In genomic region chr7:158028971-158029370, GRCh38 we compare ENCODE assay signal across 18 cellular contexts.
"Had no signal": no experiment of that assay in that cellular context is flagged by ENCODE, and none has a peak within 500 bp of the region (broad histone marks: within the 10 kb centered on the region; RNA-seq: fewer than 3 reads in every experiment).

No MANE protein-coding gene starts in this region.

- ATAC-seq: heart left ventricle, psoas muscle had no signal

- DNase-seq: activated CD4-positive, alpha-beta T cell treated with anti-CD3 and anti-CD28 coated beads for 48 hours; activated CD4-positive, alpha-beta T cell treated with anti-CD3 and anti-CD28 coated beads, Interleukin-2, amount 50 U/mL, for 48 hours; activated CD8-positive, alpha-beta memory T cell treated with anti-CD3 and anti-CD28 coated beads for 24 hours; activated effector memory CD4-positive, alpha-beta T cell treated with Interleukin-2 at 50 U/mL for 16 hours; activated naive CD4-positive, alpha-beta T cell treated with Interleukin-2 at 50 U/mL for 16 hours; anterior cingulate cortex; dorsolateral prefrontal cortex; effector memory CD4-positive, alpha-beta T cell; kidney glomerular epithelial cell; naive B cell; nephron progenitor cell; psoas muscle; stimulated activated CD4-positive, alpha-beta T cell treated with anti-CD3 and anti-CD28 coated beads, Interleukin-12 subunit alpha, Interleukin-12 subunit beta, amount 100 ng/mL, for 4 hours; stimulated activated CD4-positive, alpha-beta T cell treated with anti-CD3 and anti-CD28 coated beads, Interleukin-4, amount 100 ng/mL, for 1 hour had no signal

- H3K27me3 ChIP-seq: pancreas, tibial nerve had no signal

- H3K4me1 ChIP-seq: heart left ventricle, left lung, pancreas, psoas muscle, tibial nerve had no signal

- H3K4me3 ChIP-seq: dorsolateral prefrontal cortex, heart left ventricle, left lung, pancreas, psoas muscle, tibial nerve had no signal

- H3K27ac ChIP-seq: dorsolateral prefrontal cortex, heart left ventricle, left lung, pancreas, psoas muscle, tibial nerve had no signal

- H3K9me3 ChIP-seq: pancreas, psoas muscle, tibial nerve had no signal

- H3K36me3 ChIP-seq: heart left ventricle, left lung, pancreas, tibial nerve had no signal
